ENCODE assay signal across 14 cellular contexts in the genomic region with DNA sequence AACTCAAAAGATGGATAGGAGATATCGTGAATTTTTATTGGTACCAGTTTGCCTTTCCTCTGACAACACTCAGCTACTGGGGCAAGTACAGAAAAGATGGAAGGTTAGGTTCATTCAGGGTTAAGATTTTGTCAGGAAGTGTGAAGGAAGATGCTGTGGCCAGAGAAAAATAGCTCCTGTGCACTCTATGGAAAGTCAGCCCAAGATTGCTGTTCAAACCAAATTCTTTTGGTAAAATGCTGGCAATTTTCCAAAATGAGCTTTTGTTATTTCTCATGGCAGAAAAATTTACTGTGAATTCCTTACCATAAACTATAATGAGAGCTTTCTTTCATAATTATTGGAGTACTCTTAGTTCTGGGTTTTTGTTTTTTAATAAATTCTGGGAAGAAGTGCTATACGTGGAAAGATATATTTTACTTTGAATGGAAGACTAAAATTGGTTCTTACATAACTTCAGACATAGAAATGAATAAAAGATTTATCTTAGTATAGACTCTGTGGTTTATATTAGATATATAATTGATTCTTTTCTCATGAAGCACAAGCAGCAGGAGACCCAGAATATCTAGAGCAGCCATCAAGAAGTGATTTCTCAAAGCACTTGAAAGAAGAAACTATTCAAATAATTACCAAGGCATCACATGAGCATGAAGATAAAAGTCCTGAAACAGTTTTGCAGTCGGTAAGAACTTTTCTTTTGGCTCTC.
DNase-seq lines count a peak whose midpoint lies in the region; TF ChIP-seq lines count a peak whose summit lies in the region.
"Had no signal": no experiment of that assay in that cellular context is flagged by ENCODE, and none has a peak within 500 bp of the region (broad histone marks: within the 10 kb centered on the region; RNA-seq: fewer than 3 reads in every experiment).

No MANE protein-coding gene starts in this region.

- no peak overlapping the region for H3K9ac ChIP-seq in neuronal stem cell (ENCODE audit: low read depth, low read length, poor library complexity)

- H4K8ac ChIP-seq in neuronal stem cell (ENCODE audit: low read depth, low read length) = no peak overlapping the region

- H3K4me2 ChIP-seq in neuronal stem cell (ENCODE audit: insufficient read depth, low read length, poor library complexity, severe bottlenecking) = no peak overlapping the region

- H2AFZ ChIP-seq in neuronal stem cell (ENCODE audit: low read length) = no peak overlapping the region

- no peaks in the 10 kb centered on the region for H3K4me1 ChIP-seq in neuronal stem cell (ENCODE audit: control insufficient read depth in 2 of 2, insufficient read depth in 1 of 2, low read depth in 1 of 2, low read length in 2 of 2)

- no peak overlapping the region for H3K14ac ChIP-seq in neuronal stem cell (ENCODE audit: low read length)

- H2BK5ac ChIP-seq in neuronal stem cell (ENCODE audit: low read length) = no peak overlapping the region

- no peak overlapping the region for H2AK5ac ChIP-seq in neuronal stem cell (ENCODE audit: low read depth, low read length)

- H3K4me3 ChIP-seq in choroid plexus epithelial cell (ENCODE audit: low read depth, low read length) = no peak overlapping the region
- no peak overlapping the region for H3K4me3 ChIP-seq in neuronal stem cell (ENCODE audit: low read length in 2 of 2)

- no peak for TF ChIP-seq CTCF in choroid plexus epithelial cell (conservative IDR thresholded peaks at IDR 0.05; ENCODE audit: low read depth, low read length)

- no peak overlapping the region for H2BK120ac ChIP-seq in neuronal stem cell (ENCODE audit: low read depth, low read length)

- no CpG with 5 or more reads among the region's 3 CpGs for WGBS in neuronal stem cell (ENCODE audit: extremely low coverage in 2 of 2, insufficient read length in 2 of 2, insufficient replicate concordance in 1 of 2), 2 donors

- no peak overlapping the region for H4K91ac ChIP-seq in neuronal stem cell (ENCODE audit: low read depth, low read length, poor library complexity)

- no peak overlapping the region for H3K23ac ChIP-seq in neuronal stem cell (ENCODE audit: low read depth, low read length, poor library complexity)

- H3K36me3 ChIP-seq in neuronal stem cell (replicated peaks in 1 of 2; ENCODE audit: control insufficient read depth in 2 of 2, insufficient read depth in 2 of 2, low read length in 2 of 2) = peaks cover 0 to 17% of the 10 kb centered on the region in 2 donors

- no peaks in the 10 kb centered on the region for H3K79me1 ChIP-seq in neuronal stem cell (ENCODE audit: low read depth, low read length)

- H2BK12ac ChIP-seq in neuronal stem cell (ENCODE audit: low read length) = no peak overlapping the region

- no peaks in the 10 kb centered on the region for H3K9me3 ChIP-seq in neuronal stem cell (replicated peaks in 1 of 2; ENCODE audit: control insufficient read depth in 2 of 2, insufficient read depth in 1 of 2, low read depth in 1 of 2, low read length in 2 of 2)

- no peak overlapping the region for H3K18ac ChIP-seq in neuronal stem cell (ENCODE audit: low read length)

- no peaks in the 10 kb centered on the region for H3K27me3 ChIP-seq in neuronal stem cell (ENCODE audit: control insufficient read depth in 3 of 3, insufficient read depth in 3 of 3, low read depth in 1 of 3, low read length in 3 of 3)

- no peak overlapping the region for H2BK15ac ChIP-seq in neuronal stem cell (ENCODE audit: low read length)

- DNase-seq in COLO829 (ENCODE audit: low spot score) (peak; percentile 28), NCI-H1048 (lab: John Stamatoyannopoulos, UW) (peak; percentile 11), choroid plexus epithelial cell (ENCODE audit: low read depth) (peak; percentile 87), lung microvascular endothelial cell (ENCODE audit: low read depth in 2 of 2) (peak; percentile 45 to 76), NCI-H774 (lab: John Stamatoyannopoulos, UW) (no peak), neuronal stem cell (ENCODE audit: low spot score) (no peak), SIG-M5 (lab: John Stamatoyannopoulos, UW) (no peak)
- DNase-seq in activated CD8-positive, alpha-beta memory T cell treated with anti-CD3 and anti-CD28 coated beads for 24 hours = no peak
- DNase-seq: activated CD4-positive, alpha-beta T cell treated with anti-CD3 and anti-CD28 coated beads for 1 hour; activated T-cell treated with anti-CD3 and anti-CD28 coated beads, Interleukin-2, amount 50 U/mL, for 1 hour; CD8-positive, alpha-beta T cell; effector memory CD8-positive, alpha-beta T cell; NCI-H1105 treated with DMSO at 0.1 percent for 48 hours; SW 1271 had no signal

- H3K4ac ChIP-seq in neuronal stem cell (ENCODE audit: low read length) = no peak overlapping the region

- H3K27ac ChIP-seq in neuronal stem cell (replicated peaks; ENCODE audit: low read length) = no peak overlapping the region

Comparison
In these comparisons a context has a peak if more than half of its experiments do, and no peak if none do; other contexts are left out.
1. DNase-seq: peak in COLO829 (single experiment), NCI-H1048 (single experiment), choroid plexus epithelial cell (single experiment) and lung microvascular endothelial cell (2 of 2); none in NCI-H774 (single experiment), activated CD8-positive, alpha-beta memory T cell treated with anti-CD3 and anti-CD28 coated beads for 24 hours (single experiment), neuronal stem cell (single experiment) and SIG-M5 (single experiment).